In genomic region chr6:41936073-41936837, GRCh38 we compare ENCODE assay signal across 8 cellular contexts. TPM values are rescaled to one million over a fixed set of nuclear protein-coding genes. Genes with fewer than 3 reads are reported as not detected.
DNase-seq lines count a peak whose midpoint lies in the region; ATAC-seq and TF ChIP-seq lines count a peak whose summit lies in the region.

No MANE protein-coding gene starts in this region.

- H3K36me3 Mint-ChIP-seq in naive B cell, result peaks cover 6 to 14% of the 10 kb centered on the region in 2 donors

- H3K27me3 Mint-ChIP-seq in naive B cell, result no peaks in the 10 kb centered on the region

- H3K4me1 Mint-ChIP-seq in naive B cell, result peaks cover 56 to 76% (median 74%) of the 10 kb centered on the region in 3 donors

- H3K27ac Mint-ChIP-seq in naive B cell, result peak overlapping the region in 5 of 6 donors; percentile 1 to 90 (median 45)

- H3K4me1 ChIP-seq in OCI-LY3 (ENCODE audit: low read length), result peaks cover 12% of the 10 kb centered on the region

- DNase-seq in AG08395 (ENCODE audit: low spot score), result peak; percentile 89
- peak; percentile 75 for DNase-seq in HPDE6-E6E7 (ENCODE audit: extremely low spot score)
- peak; percentile 55 for DNase-seq in activated T-cell treated with anti-CD3 and anti-CD28 coated beads for 24 hours (ENCODE audit: low read depth)
- DNase-seq in epithelial cell of proximal tubule (ENCODE audit: low read depth), result peak; percentile 67
- peak; percentile 47 for DNase-seq in naive B cell
- peak; percentile 81 for DNase-seq in stimulated activated naive CD8-positive, alpha-beta T cell treated with anti-CD3 and anti-CD28 coated beads, Interleukin-15, Interleukin-2, amounts not matched to agents 100 U/mL and 50 U/mL, for 24 hours

- H3K36me3 ChIP-seq in OCI-LY3 (replicated peaks; ENCODE audit: low read depth, low read length), result peaks cover 40% of the 10 kb centered on the region

- ATAC-seq in GM18867 (IDR thresholded peaks at IDR 0.05; ENCODE audit: unreplicated experiment) (peak; percentile 57), naive B cell (ENCODE audit: low read depth in 2 of 2) (peak; percentile 62 to 69)
- peak; percentile 70 for ATAC-seq in stimulated activated naive CD8-positive, alpha-beta T cell treated with anti-CD3 and anti-CD28 coated beads, Interleukin-15, Interleukin-2, amounts not matched to agents 100 U/mL and 50 U/mL, for 24 hours

- H3K4me3 ChIP-seq in OCI-LY3 (ENCODE audit: low read length), result no peak overlapping the region
- no peak overlapping the region for H3K4me3 ChIP-seq in epithelial cell of proximal tubule (ENCODE audit: low read depth, low read length)

- H3K4me3 Mint-ChIP-seq in naive B cell, result peak overlapping the region in 7 of 8 donors; percentile 1 to 65 (median 47)

- H3K27me3 ChIP-seq in OCI-LY3 (ENCODE audit: low read depth, low read length), result no peaks in the 10 kb centered on the region

- TF ChIP-seq CTCF in OCI-LY3 (IDR thresholded peaks at IDR 0.05; ENCODE audit: low read depth, low read length) (peak; percentile 77), epithelial cell of proximal tubule (conservative IDR thresholded peaks at IDR 0.05; ENCODE audit: low read depth, low read length) (peak; percentile 94)

- no peaks in the 10 kb centered on the region for H3K9me3 ChIP-seq in OCI-LY3 (ENCODE audit: insufficient read depth, low read length)

- no peak overlapping the region for H3K9ac ChIP-seq in OCI-LY3 (ENCODE audit: low read length)

- no peak overlapping the region for H3K4me2 ChIP-seq in OCI-LY3 (ENCODE audit: low read length)

- 0 out of 2 replicates have a peak overlapping the region, but pooled peaks have one; percentile 3 for H3K27ac ChIP-seq in OCI-LY3 (ENCODE audit: low read length)

- H2AFZ ChIP-seq in OCI-LY3 (ENCODE audit: low read depth, low read length), result no peak overlapping the region

- H3K79me2 ChIP-seq in OCI-LY3 (ENCODE audit: low read length), result peaks cover 17% of the 10 kb centered on the region; the same call in 1 of the 2 replicates

- no peaks in the 10 kb centered on the region for H3K9me3 Mint-ChIP-seq in naive B cell

- H4K20me1 ChIP-seq in OCI-LY3 (ENCODE audit: insufficient read depth, low read length), result peaks cover 7% of the 10 kb centered on the region

RNA-seq across cellular contexts. Expression of gene CCND3, which starts 5.4 kb away (rescaled TPM):
- total RNA-seq in epithelial cell of proximal tubule, result 45.4 and 54.2 TPM in 2 replicates
- polyA plus RNA-seq in naive B cell (ENCODE audit: low read depth in 6 of 6), result 100 to 1,000 TPM; 207 to 529 (median 394) TPM

RNA-seq across cellular contexts. Expression of gene BYSL, which starts 15.0 kb away (rescaled TPM):
- total RNA-seq in epithelial cell of proximal tubule, result 8.7 and 27.3 TPM in 2 replicates
- 1 to 10 TPM; 3.0 to 8.6 (median 5.5) TPM for polyA plus RNA-seq in naive B cell (ENCODE audit: low read depth in 6 of 6)

RNA-seq across cellular contexts. Expression of gene MED20, which starts 15.3 kb away (rescaled TPM):
- total RNA-seq in epithelial cell of proximal tubule, result 20.9 and 27.1 TPM in 2 replicates
- polyA plus RNA-seq in naive B cell (ENCODE audit: low read depth in 6 of 6), result 10 to 100 TPM in 4 of 6 donors, 1 to 10 TPM in 2; 9.5 to 12.0 (median 10.5) TPM

RNA-seq across cellular contexts. Expression of gene USP49, which starts 41.1 kb away (rescaled TPM):
- 0.94 and 2.7 TPM in 2 replicates for total RNA-seq in epithelial cell of proximal tubule
- 1 to 10 TPM in 1 of 6 donors, under 1 TPM in 4, not detected in 1; 0.62 to 1.0 (median 0.69) TPM for polyA plus RNA-seq in naive B cell (ENCODE audit: low read depth in 6 of 6)
